In the genomic region with DNA sequence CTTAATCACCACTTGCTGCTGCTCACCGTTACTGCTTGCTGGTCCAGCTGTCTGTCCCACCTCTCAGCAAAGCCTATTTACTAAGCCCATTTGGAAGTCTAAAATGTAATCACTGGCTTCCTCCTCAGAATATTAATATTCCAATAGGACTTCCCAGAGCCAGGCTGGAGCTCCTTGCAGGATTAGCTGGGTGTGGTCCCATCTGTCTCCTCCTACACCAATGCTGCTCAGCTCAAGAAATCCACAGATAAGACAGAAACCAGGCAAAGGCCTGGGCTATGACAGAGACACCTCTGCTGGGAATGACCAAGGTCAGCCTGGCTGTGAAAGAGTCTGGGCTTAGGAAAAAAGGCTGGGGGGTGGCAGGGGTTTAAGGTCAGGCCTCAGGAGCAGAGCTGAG, we compare ENCODE assay signal across 23 cellular contexts.
"Had no signal": no experiment of that assay in that cellular context is flagged by ENCODE, and none has a peak within 500 bp of the region (broad histone marks: within the 10 kb centered on the region; RNA-seq: fewer than 3 reads in every experiment).

No MANE protein-coding gene starts in this region.

- H3K9me3 Mint-ChIP-seq: activated CD4-positive, alpha-beta memory T cell treated with anti-CD3 and anti-CD28 coated beads, Interleukin-2, amount 10 ng/mL, durations not matched to agents 7 days and 5 days had no signal

- H3K4me1 Mint-ChIP-seq: activated CD4-positive, alpha-beta memory T cell treated with anti-CD3 and anti-CD28 coated beads, Interleukin-2, amount 10 ng/mL, durations not matched to agents 7 days and 5 days; activated T-helper 17 cell treated with anti-CD3 and anti-CD28 coated beads, Interleukin-2, amount 50 U/mL, for 72 hours had no signal

- H3K36me3 Mint-ChIP-seq: activated naive CD8-positive, alpha-beta T cell had no signal

- ATAC-seq: activated T-helper 17 cell treated with anti-CD3 and anti-CD28 coated beads, Interleukin-2, amount 50 U/mL, for 72 hours; PC-3 had no signal

- H3K4me3 Mint-ChIP-seq: activated CD4-positive, alpha-beta memory T cell treated with anti-CD3 and anti-CD28 coated beads, Interleukin-2, amount 10 ng/mL, durations not matched to agents 7 days and 5 days; activated naive CD4-positive, alpha-beta T cell treated with anti-CD3 and anti-CD28 coated beads for 36 hours; activated naive CD8-positive, alpha-beta T cell; activated T-helper 17 cell treated with anti-CD3 and anti-CD28 coated beads, Interleukin-2, amount 50 U/mL, for 72 hours had no signal

- DNase-seq: activated CD4-positive, alpha-beta memory T cell treated with anti-CD3 and anti-CD28 coated beads, Interleukin-2, amount 10 ng/mL, durations not matched to agents 7 days and 5 days; activated CD4-positive, alpha-beta T cell treated with anti-CD3 and anti-CD28 coated beads, Interleukin-2, amount 50 U/mL, for 1 hour; activated CD4-positive, CD25-positive, alpha-beta regulatory T cell; activated gamma-delta T cell; activated naive CD4-positive, alpha-beta T cell treated with anti-CD3 and anti-CD28 coated beads for 36 hours; activated T-cell treated with anti-CD3 and anti-CD28 coated beads for 4 hours; activated T-cell treated with anti-CD3 and anti-CD28 coated beads, Interleukin-2, amount 50 U/mL, for 48 hours; brain microvascular endothelial cell; cerebellar nuclear complex; Karpas-422; MM.1S; NCI-H1105; NCI-H1436; NCI-H1694 treated with DMSO at 0.1 percent for 48 hours; NCI-H2029 treated with DMSO at 0.1 percent for 48 hours; NCI-H510A treated with DMSO at 0.1 percent for 48 hours; NCI-H774; PC-3; SIG-M5; T-helper 2 cell; T1000 had no signal

- H3K27ac Mint-ChIP-seq: activated CD4-positive, alpha-beta memory T cell treated with anti-CD3 and anti-CD28 coated beads, Interleukin-2, amount 10 ng/mL, durations not matched to agents 7 days and 5 days; activated naive CD4-positive, alpha-beta T cell treated with anti-CD3 and anti-CD28 coated beads for 36 hours; activated naive CD8-positive, alpha-beta T cell; activated T-helper 17 cell treated with anti-CD3 and anti-CD28 coated beads, Interleukin-2, amount 50 U/mL, for 72 hours had no signal
